Comparison of ENCODE assay signal across 1 cellular context in the genomic region with DNA sequence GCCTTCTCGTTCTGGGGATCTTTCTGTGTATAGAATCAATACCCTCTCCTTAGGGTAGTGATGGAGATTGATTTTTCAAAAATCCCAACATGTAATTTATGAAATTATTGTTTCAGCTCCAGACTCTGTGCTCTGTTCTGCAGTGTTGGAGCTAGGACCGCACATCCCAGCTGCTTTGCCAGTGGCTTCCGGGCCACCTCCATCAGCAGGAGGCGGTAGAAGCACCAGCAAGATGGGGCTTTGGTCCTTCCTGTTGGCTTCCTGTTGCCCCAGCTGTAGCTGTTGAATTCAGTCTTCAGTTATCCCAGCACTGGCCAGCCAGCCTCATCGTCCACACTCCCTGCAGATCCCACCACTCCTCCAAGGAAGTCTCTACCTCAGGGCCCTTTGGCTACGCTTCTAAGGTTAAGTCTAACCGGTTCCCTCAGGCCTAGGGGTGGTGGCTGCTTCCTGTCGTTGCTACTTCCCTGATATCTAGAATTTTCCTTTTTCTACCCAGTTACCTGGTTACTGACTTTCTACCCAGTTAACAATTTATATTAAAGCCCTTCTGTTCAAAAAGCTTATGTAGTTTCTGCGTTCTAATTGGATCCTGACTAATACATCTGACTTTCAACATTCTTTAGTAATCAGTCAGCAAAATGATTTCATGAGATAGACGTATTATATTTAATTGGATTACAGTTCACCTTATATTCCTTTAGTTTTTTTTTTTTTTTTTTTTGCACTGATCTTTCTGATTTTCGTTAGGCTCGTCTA.
TF ChIP-seq lines count a peak whose summit lies in the region.

No MANE protein-coding gene starts in this region.

TF ChIP-seq in K562, 482 proteins besides CTCF, POLR2A, EP300 and RAD21:
- TF ChIP-seq, protein P1, sequence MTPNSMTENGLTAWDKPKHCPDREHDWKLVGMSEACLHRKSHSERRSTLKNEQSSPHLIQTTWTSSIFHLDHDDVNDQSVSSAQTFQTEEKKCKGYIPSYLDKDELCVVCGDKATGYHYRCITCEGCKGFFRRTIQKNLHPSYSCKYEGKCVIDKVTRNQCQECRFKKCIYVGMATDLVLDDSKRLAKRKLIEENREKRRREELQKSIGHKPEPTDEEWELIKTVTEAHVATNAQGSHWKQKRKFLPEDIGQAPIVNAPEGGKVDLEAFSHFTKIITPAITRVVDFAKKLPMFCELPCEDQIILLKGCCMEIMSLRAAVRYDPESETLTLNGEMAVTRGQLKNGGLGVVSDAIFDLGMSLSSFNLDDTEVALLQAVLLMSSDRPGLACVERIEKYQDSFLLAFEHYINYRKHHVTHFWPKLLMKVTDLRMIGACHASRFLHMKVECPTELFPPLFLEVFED (CRISPR knock-in tag; conservative IDR thresholded peaks at IDR 0.05): no peak
- TF ChIP-seq HLTF (IDR thresholded peaks at IDR 0.05): no peak
- TF ChIP-seq ARNT (IDR thresholded peaks at IDR 0.05): no peak
- no peak for TF ChIP-seq NR2C2 (CRISPR knock-in tag; IDR thresholded peaks at IDR 0.05)
- TF ChIP-seq NR2C2 (tag; IDR thresholded peaks at IDR 0.05): no peak
- no peak for TF ChIP-seq ZNF232 (CRISPR knock-in tag; IDR thresholded peaks at IDR 0.05)
